Comparison of ENCODE assay signal across 23 cellular contexts in the genomic region with DNA sequence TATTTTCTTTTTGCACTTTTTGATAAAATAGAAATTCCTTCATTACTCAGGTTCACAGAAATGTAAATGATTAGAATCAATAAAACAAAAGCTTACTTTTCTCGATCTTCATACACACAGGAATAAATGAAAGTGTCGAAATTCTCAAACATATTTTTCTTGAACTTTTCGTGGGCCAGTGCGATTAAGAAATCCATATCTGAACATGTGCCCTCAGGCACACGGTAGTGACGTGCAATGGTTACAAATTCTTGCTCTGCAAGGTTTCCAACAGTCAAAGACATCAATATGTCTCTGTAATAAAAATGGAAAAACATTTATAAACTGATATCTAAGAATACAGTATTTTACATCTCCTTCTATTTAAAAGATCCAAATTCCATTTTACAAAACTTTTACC.
DNase-seq lines count a peak whose midpoint lies in the region; ATAC-seq, FAIRE-seq and TF ChIP-seq lines count a peak whose summit lies in the region.
"Had no signal": no experiment of that assay in that cellular context is flagged by ENCODE, and none has a peak within 500 bp of the region (broad histone marks: within the 10 kb centered on the region; RNA-seq: fewer than 3 reads in every experiment).

No MANE protein-coding gene starts in this region.

- CTCF ChIA-PET in A549 (lab: Yijun Ruan, JAX) = no interaction called here

- no peaks in the 10 kb centered on the region for H3K36me3 ChIP-seq in trophoblast cell (ENCODE audit: control insufficient read depth in 1 of 2, insufficient read depth in 2 of 2, low read length in 2 of 2)
- H3K36me3 ChIP-seq: BE2C, BLaER1 had no signal

- no peak overlapping the region for H3K4me3 ChIP-seq in A549
- H3K4me3 ChIP-seq in epithelial cell of esophagus (ENCODE audit: low read length) = no peak overlapping the region
- H3K4me3 ChIP-seq in trophoblast cell (ENCODE audit: low read depth, low read length) = no peak overlapping the region
- H3K4me3 ChIP-seq: BLaER1, GM12878 had no signal

- H2BK120ac ChIP-seq in trophoblast cell (ENCODE audit: insufficient read depth, low read length, poor library complexity) = no peak overlapping the region

- no peak for ATAC-seq in A549
- ATAC-seq in natural killer cell treated with Interleukin-12 subunit alpha and Interleukin-12 subunit beta and Interleukin-15 and Interleukin-18, amount 100 ng/mL, for 72 hours = no peak
- ATAC-seq: GM12878 had no signal

- H3K14ac ChIP-seq in trophoblast cell (ENCODE audit: low read length) = no peak overlapping the region

- H3K9ac ChIP-seq in trophoblast cell (ENCODE audit: low read length) = no peak overlapping the region
- H3K9ac ChIP-seq: BLaER1 had no signal

- H3K4ac ChIP-seq in trophoblast cell (ENCODE audit: low read depth, low read length) = no peak overlapping the region

- no peaks in the 10 kb centered on the region for H3K9me3 Mint-ChIP-seq in natural killer cell treated with Interleukin-12 subunit alpha and Interleukin-12 subunit beta and Interleukin-15 and Interleukin-18, amount 100 ng/mL, for 72 hours

- H3K27ac ChIP-seq in A549 = no peak overlapping the region
- H3K27ac ChIP-seq in trophoblast cell (ENCODE audit: low read depth, low read length) = no peak overlapping the region
- H3K27ac ChIP-seq: 22Rv1, BLaER1 had no signal

- H3K27me3 ChIP-seq in trophoblast cell (ENCODE audit: insufficient read depth, low read length) = no peaks in the 10 kb centered on the region
- H3K27me3 ChIP-seq: BE2C, BLaER1 had no signal

- H3K79me2 ChIP-seq in trophoblast cell (ENCODE audit: control insufficient read depth, insufficient read depth, low read length, poor library complexity) = no peaks in the 10 kb centered on the region

- no peak overlapping the region for H3K27ac Mint-ChIP-seq in natural killer cell treated with Interleukin-12 subunit alpha and Interleukin-12 subunit beta and Interleukin-15 and Interleukin-18, amount 100 ng/mL, for 72 hours
- H3K27ac Mint-ChIP-seq: CD14-positive monocyte; CD4-positive, alpha-beta memory T cell; CD4-positive, CD25-positive, alpha-beta regulatory T cell had no signal

- no peak for TF ChIP-seq EP300 in A549 (IDR thresholded peaks at IDR 0.05)

- H4K12ac ChIP-seq in trophoblast cell (ENCODE audit: low read depth, low read length) = no peak overlapping the region

- peaks cover 0 to 5% of the 10 kb centered on the region in 2 donors for H3K27me3 Mint-ChIP-seq in natural killer cell treated with Interleukin-12 subunit alpha and Interleukin-12 subunit beta and Interleukin-15 and Interleukin-18, amount 100 ng/mL, for 72 hours
- H3K27me3 Mint-ChIP-seq: CD4-positive, alpha-beta memory T cell had no signal

- no peak overlapping the region for H3K23ac ChIP-seq in trophoblast cell (ENCODE audit: low read length)

- no peak overlapping the region for H2AK5ac ChIP-seq in trophoblast cell (ENCODE audit: low read length)

- no peaks in the 10 kb centered on the region for H3K4me1 ChIP-seq in A549
- H3K4me1 ChIP-seq in trophoblast cell (ENCODE audit: control insufficient read depth in 1 of 2, insufficient read depth in 2 of 2, low read length in 2 of 2) = no peaks in the 10 kb centered on the region
- H3K4me1 ChIP-seq: BLaER1 had no signal

- no peak for TF ChIP-seq POLR2A in A549 (IDR thresholded peaks at IDR 0.05; ENCODE audit: low read length)

- H3K9me3 ChIP-seq in A549 (no peaks in the 10 kb centered on the region), trophoblast cell (ENCODE audit: insufficient read depth, low read depth, low read length) (no peaks in the 10 kb centered on the region)
- H3K9me3 ChIP-seq: BE2C had no signal

- TF ChIP-seq RAD21 in A549 (conservative IDR thresholded peaks at IDR 0.05 in 1 of 2, IDR thresholded peaks at IDR 0.05 in 1 of 2) = no peak

- no peak overlapping the region for H3K4me2 ChIP-seq in A549
- H3K4me2 ChIP-seq in trophoblast cell (ENCODE audit: low read length) = no peak overlapping the region
- H3K4me2 ChIP-seq: BLaER1 had no signal

- FAIRE-seq in A549 (lab: Jason Lieb, UNC) = peak; percentile 90
- FAIRE-seq: D721Med, GM12878, GM12892, GM18507 had no signal

- H2BK12ac ChIP-seq in trophoblast cell (ENCODE audit: low read length) = no peak overlapping the region

- TF ChIP-seq CTCF in A549 (IDR thresholded peaks at IDR 0.05) (no peak), epithelial cell of esophagus (IDR thresholded peaks at IDR 0.05; ENCODE audit: insufficient read depth, low read depth, low read length, missing control alignments) (no peak)

- no peak overlapping the region for H2AFZ ChIP-seq in trophoblast cell (ENCODE audit: insufficient read depth, low read length, poor library complexity)

- DNase-seq in A549 (ENCODE audit: low read depth in 1 of 2, low spot score in 1 of 2) (no peak), NCI-H69 (lab: John Stamatoyannopoulos, UW) (peak; percentile 26), epithelial cell of esophagus (ENCODE audit: low read depth) (peak; percentile 41), trophoblast cell (peak; percentile 52 to 87), HK-2 (ENCODE audit: unreplicated experiment) (no peak), DMS79 (lab: John Stamatoyannopoulos, UW) (no peak)
- no peak for DNase-seq in natural killer cell treated with Interleukin-12 subunit alpha and Interleukin-12 subunit beta and Interleukin-15 and Interleukin-18, amount 100 ng/mL, for 72 hours (ENCODE audit: low spot score)
- DNase-seq: ACHN; BE2C; C1 segment of cervical spinal cord; CD4-positive, alpha-beta memory T cell; CD4-positive, CD25-positive, alpha-beta regulatory T cell; CD8-positive, alpha-beta memory T cell; DND-41; EL; GDM1 had no signal

- H4K8ac ChIP-seq in trophoblast cell (ENCODE audit: low read depth, low read length) = no peak overlapping the region

- peaks cover 0 to 2% of the 10 kb centered on the region in 2 donors for H3K4me1 Mint-ChIP-seq in natural killer cell treated with Interleukin-12 subunit alpha and Interleukin-12 subunit beta and Interleukin-15 and Interleukin-18, amount 100 ng/mL, for 72 hours (ENCODE audit: low read depth in 2 of 2)
- H3K4me1 Mint-ChIP-seq: CD4-positive, alpha-beta memory T cell; CD4-positive, CD25-positive, alpha-beta regulatory T cell; CD8-positive, alpha-beta memory T cell had no signal

- 66% methylated on average over 6 of the region's 6 CpGs for WGBS in A549 (ENCODE audit: missing lambda C conversion rate)
- WGBS in trophoblast cell (ENCODE audit: extremely low coverage, insufficient coverage, insufficient read length) = no CpG with 5 or more reads among the region's 6 CpGs

- H3K18ac ChIP-seq in trophoblast cell (ENCODE audit: low read length) = no peak overlapping the region

- POLR2A ChIA-PET in A549 (lab: Yijun Ruan, JAX) = no interaction called here

- H2BK5ac ChIP-seq in trophoblast cell (ENCODE audit: low read depth, low read length, poor library complexity) = no peak overlapping the region

- no peaks in the 10 kb centered on the region for H3K79me1 ChIP-seq in trophoblast cell (ENCODE audit: low read length)

- no peak overlapping the region for H3K4me3 Mint-ChIP-seq in natural killer cell treated with Interleukin-12 subunit alpha and Interleukin-12 subunit beta and Interleukin-15 and Interleukin-18, amount 100 ng/mL, for 72 hours
- H3K4me3 Mint-ChIP-seq: CD14-positive monocyte; CD4-positive, alpha-beta memory T cell; CD4-positive, CD25-positive, alpha-beta regulatory T cell; CD8-positive, alpha-beta memory T cell had no signal

- peaks cover 6% of the 10 kb centered on the region for H3K36me3 Mint-ChIP-seq in natural killer cell treated with Interleukin-12 subunit alpha and Interleukin-12 subunit beta and Interleukin-15 and Interleukin-18, amount 100 ng/mL, for 72 hours
- H3K36me3 Mint-ChIP-seq: CD14-positive monocyte; CD4-positive, CD25-positive, alpha-beta regulatory T cell had no signal

- no peak overlapping the region for H4K91ac ChIP-seq in trophoblast cell (ENCODE audit: low read depth, low read length)

TF ChIP-seq in A549, 52 proteins besides CTCF, POLR2A, EP300 and RAD21:
- TF ChIP-seq RNF2 (IDR thresholded peaks at IDR 0.05; ENCODE audit: borderline replicate concordance, low read depth) = no peak

Comparison
In these comparisons a context has a peak if more than half of its experiments do, and no peak if none do; other contexts are left out.
1. DNase-seq: peak in NCI-H69 (single experiment), epithelial cell of esophagus (single experiment) and trophoblast cell (2 of 2); none in A549 (0 of 2), natural killer cell treated with Interleukin-12 subunit alpha and Interleukin-12 subunit beta and Interleukin-15 and Interleukin-18, amount 100 ng/mL, for 72 hours (single experiment), HK-2 (single experiment) and DMS79 (single experiment).